Comparison of ENCODE assay signal across 8 cellular contexts in genomic region chr5:170632985-170633234, GRCh38.
DNase-seq lines count a peak whose midpoint lies in the region; ATAC-seq and TF ChIP-seq lines count a peak whose summit lies in the region.

No MANE protein-coding gene starts in this region.

- no peak overlapping the region for H3K9ac ChIP-seq in endodermal cell (ENCODE audit: extremely low read depth, low read length, poor library complexity, severe bottlenecking)

- ATAC-seq in activated CD8-positive, alpha-beta T cell treated with anti-CD3 and anti-CD28 coated beads, Interleukin-2, amount 10 ng/mL, durations not matched to agents 7 days and 5 days = peak; percentile 59
- ATAC-seq in naive B cell (ENCODE audit: low read depth in 2 of 2) (peak; percentile 49 to 58), GM18517 (IDR thresholded peaks at IDR 0.05; ENCODE audit: unreplicated experiment) (no peak)

- CTCF ChIA-PET in activated CD8-positive, alpha-beta T cell treated with anti-CD3 and anti-CD28 coated beads, Interleukin-2, amount 10 ng/mL, durations not matched to agents 7 days and 5 days (lab: Charles Lee) = interaction anchor here (0.9 to 6.1 kb wide), 8 partner anchors 8 to 205 kb away, joined by 3 to 68 read pairs (median 6); no protein-coding TSS in a partner anchor

- no peak overlapping the region for H3K4me3 Mint-ChIP-seq in activated CD8-positive, alpha-beta T cell treated with anti-CD3 and anti-CD28 coated beads, Interleukin-2, amount 10 ng/mL, durations not matched to agents 7 days and 5 days
- H3K4me3 Mint-ChIP-seq in endodermal cell (peak overlapping the region; percentile 63), naive B cell (peak overlapping the region; percentile 45 to 91 (median 85))
- H3K4me3 Mint-ChIP-seq in stimulated activated naive CD8-positive, alpha-beta T cell treated with anti-CD3 and anti-CD28 coated beads, Interleukin-15, Interleukin-2, amounts not matched to agents 100 ng/mL and 50 ng/mL, for 24 hours = peak overlapping the region; percentile 61

- WGBS in endodermal cell (ENCODE audit: insufficient coverage in 1 of 2, insufficient read length in 1 of 2), 2 experiments = 5% methylated on average over 12 of the region's 12 CpGs; no CpG with 5 or more reads in 1 of the 2 experiments

- H3K4me1 Mint-ChIP-seq in activated CD8-positive, alpha-beta T cell treated with anti-CD3 and anti-CD28 coated beads, Interleukin-2, amount 10 ng/mL, durations not matched to agents 7 days and 5 days (ENCODE audit: low read depth) = peaks cover 11% of the 10 kb centered on the region
- H3K4me1 Mint-ChIP-seq in endodermal cell (peaks cover 14% of the 10 kb centered on the region), naive B cell (peaks cover 18 to 22% (median 20%) of the 10 kb centered on the region in 3 donors)
- peaks cover 19% of the 10 kb centered on the region for H3K4me1 Mint-ChIP-seq in stimulated activated naive CD8-positive, alpha-beta T cell treated with anti-CD3 and anti-CD28 coated beads, Interleukin-15, Interleukin-2, amounts not matched to agents 100 ng/mL and 50 ng/mL, for 24 hours (ENCODE audit: low read depth)

- H3K9me3 Mint-ChIP-seq in activated CD8-positive, alpha-beta T cell treated with anti-CD3 and anti-CD28 coated beads, Interleukin-2, amount 10 ng/mL, durations not matched to agents 7 days and 5 days (ENCODE audit: insufficient read depth) = no peaks in the 10 kb centered on the region
- H3K9me3 Mint-ChIP-seq in endodermal cell = no peaks in the 10 kb centered on the region
- H3K9me3 Mint-ChIP-seq in naive B cell = no peaks in the 10 kb centered on the region
- H3K9me3 Mint-ChIP-seq in stimulated activated naive CD8-positive, alpha-beta T cell treated with anti-CD3 and anti-CD28 coated beads, Interleukin-15, Interleukin-2, amounts not matched to agents 100 ng/mL and 50 ng/mL, for 24 hours = no peaks in the 10 kb centered on the region

- TF ChIP-seq CTCF in GM12872 (IDR thresholded peaks at IDR 0.05; ENCODE audit: insufficient read depth, low read depth, low read length) (peak; percentile 93), endodermal cell (conservative IDR thresholded peaks at IDR 0.05) (peak; percentile 98)

- peak; percentile 57 for DNase-seq in HT-29 (ENCODE audit: low spot score)
- DNase-seq in activated CD8-positive, alpha-beta T cell treated with anti-CD3 and anti-CD28 coated beads, Interleukin-2, amount 10 ng/mL, durations not matched to agents 7 days and 5 days = peak; percentile 55
- peak; percentile 95 for DNase-seq in endodermal cell
- peak; percentile 33 for DNase-seq in naive B cell
- no peak for DNase-seq in NOMO-1 treated with dmso at 0.1 percent for 144 hours (lab: John Stamatoyannopoulos, UW; ENCODE audit: unreplicated experiment)

- no peaks in the 10 kb centered on the region for H3K9me3 ChIP-seq in endodermal cell (ENCODE audit: control insufficient read depth, low read length)

- no peaks in the 10 kb centered on the region for H3K36me3 Mint-ChIP-seq in activated CD8-positive, alpha-beta T cell treated with anti-CD3 and anti-CD28 coated beads, Interleukin-2, amount 10 ng/mL, durations not matched to agents 7 days and 5 days (ENCODE audit: low read depth)
- H3K36me3 Mint-ChIP-seq in endodermal cell (ENCODE audit: low read depth) = no peaks in the 10 kb centered on the region
- H3K36me3 Mint-ChIP-seq in naive B cell = no peaks in the 10 kb centered on the region
- H3K36me3 Mint-ChIP-seq in stimulated activated naive CD8-positive, alpha-beta T cell treated with anti-CD3 and anti-CD28 coated beads, Interleukin-15, Interleukin-2, amounts not matched to agents 100 ng/mL and 50 ng/mL, for 24 hours (ENCODE audit: low read depth) = no peaks in the 10 kb centered on the region

- H3K4me3 ChIP-seq in endodermal cell (ENCODE audit: low read length) = peak overlapping the region; percentile 94

- H3K27me3 ChIP-seq in endodermal cell (ENCODE audit: control insufficient read depth, insufficient read depth, low read length, poor library complexity, severe bottlenecking) = peaks cover 16% of the 10 kb centered on the region

- no peak overlapping the region for H3K27ac ChIP-seq in endodermal cell (ENCODE audit: low read depth, low read length)

- no peaks in the 10 kb centered on the region for H3K4me1 ChIP-seq in endodermal cell (ENCODE audit: control insufficient read depth, insufficient read depth, low read length)

- POLR2A ChIA-PET in activated CD8-positive, alpha-beta T cell treated with anti-CD3 and anti-CD28 coated beads, Interleukin-2, amount 10 ng/mL, durations not matched to agents 7 days and 5 days (lab: Charles Lee) = no interaction called here

- H3K27ac Mint-ChIP-seq in activated CD8-positive, alpha-beta T cell treated with anti-CD3 and anti-CD28 coated beads, Interleukin-2, amount 10 ng/mL, durations not matched to agents 7 days and 5 days = no peak overlapping the region
- H3K27ac Mint-ChIP-seq in endodermal cell (peak overlapping the region; percentile 62), naive B cell (peak overlapping the region in 2 of 6 donors; percentile 31 to 61)
- H3K27ac Mint-ChIP-seq in stimulated activated naive CD8-positive, alpha-beta T cell treated with anti-CD3 and anti-CD28 coated beads, Interleukin-15, Interleukin-2, amounts not matched to agents 100 ng/mL and 50 ng/mL, for 24 hours = no peak overlapping the region

- peaks cover 11% of the 10 kb centered on the region for H3K27me3 Mint-ChIP-seq in activated CD8-positive, alpha-beta T cell treated with anti-CD3 and anti-CD28 coated beads, Interleukin-2, amount 10 ng/mL, durations not matched to agents 7 days and 5 days (ENCODE audit: low read depth)
- peaks cover 2% of the 10 kb centered on the region for H3K27me3 Mint-ChIP-seq in endodermal cell (ENCODE audit: insufficient read depth)
- H3K27me3 Mint-ChIP-seq in naive B cell = peaks cover 19 to 31% (median 28%) of the 10 kb centered on the region in 3 donors
- no peaks in the 10 kb centered on the region for H3K27me3 Mint-ChIP-seq in stimulated activated naive CD8-positive, alpha-beta T cell treated with anti-CD3 and anti-CD28 coated beads, Interleukin-15, Interleukin-2, amounts not matched to agents 100 ng/mL and 50 ng/mL, for 24 hours

- no peaks in the 10 kb centered on the region for H3K36me3 ChIP-seq in endodermal cell (ENCODE audit: control insufficient read depth, insufficient read depth, low read length)
